In genomic region chr17:52158450-52159042, GRCh38 we compare ENCODE assay signal across 12 cellular contexts. TPM values are rescaled to one million over a fixed set of nuclear protein-coding genes. Genes with fewer than 3 reads are reported as not detected.
A peak's percentile ranks its signal among the peaks of the same experiment; 100 is the strongest.
DNase-seq lines count a peak whose midpoint lies in the region; ATAC-seq and TF ChIP-seq lines count a peak whose summit lies in the region.
"Had no signal": no experiment of that assay in that cellular context is flagged by ENCODE, and none has a peak within 500 bp of the region (broad histone marks: within the 10 kb centered on the region; RNA-seq: fewer than 3 reads in every experiment).

Gene CA10, minus strand, starts transcription at chr17:52158714.

- WGBS in ectodermal cell, 2 experiments = 30 to 33% methylated on average over 52 of the region's 52 CpGs

- TF ChIP-seq CTCF in nephron progenitor cell (IDR thresholded peaks at IDR 0.05) = no peak
- no peak for TF ChIP-seq CTCF in colonic mucosa (IDR thresholded peaks at IDR 0.05)

- peaks cover 3% of the 10 kb centered on the region for H3K9me3 Mint-ChIP-seq in nephron progenitor cell
- H3K9me3 Mint-ChIP-seq: dendritic cell treated with granulocyte-macrophage colony-stimulating factor and Interleukin-4, amounts not matched to agents 40 ng/mL and 50 ng/mL, for 4 days; stimulated activated naive CD8-positive, alpha-beta T cell treated with anti-CD3 and anti-CD28 coated beads, Interleukin-15, Interleukin-2, amounts not matched to agents 100 ng/mL and 50 ng/mL, for 24 hours had no signal

- intact Hi-C loops in colonic mucosa (cut with DNase I) = no loop called here

- H3K4me3 ChIP-seq in ectodermal cell (ENCODE audit: insufficient read depth, low read depth, low read length) (peak within 1 kb of the TSS; percentile 35), colonic mucosa (no peak within 1 kb of the TSS)

- no peak within 1 kb of the TSS for H3K27ac Mint-ChIP-seq in nephron progenitor cell
- H3K27ac Mint-ChIP-seq: dendritic cell treated with granulocyte-macrophage colony-stimulating factor and Interleukin-4, amounts not matched to agents 40 ng/mL and 50 ng/mL, for 4 days; stimulated activated naive CD8-positive, alpha-beta T cell treated with anti-CD3 and anti-CD28 coated beads, Interleukin-15, Interleukin-2, amounts not matched to agents 100 ng/mL and 50 ng/mL, for 24 hours had no signal

- peak within 1 kb of the TSS; percentile 83 for H3K4me3 Mint-ChIP-seq in nephron progenitor cell
- H3K4me3 Mint-ChIP-seq: dendritic cell treated with granulocyte-macrophage colony-stimulating factor and Interleukin-4, amounts not matched to agents 40 ng/mL and 50 ng/mL, for 4 days; stimulated activated naive CD8-positive, alpha-beta T cell treated with anti-CD3 and anti-CD28 coated beads, Interleukin-15, Interleukin-2, amounts not matched to agents 100 ng/mL and 50 ng/mL, for 24 hours had no signal

- ATAC-seq in HG03432 (IDR thresholded peaks at IDR 0.05; ENCODE audit: unreplicated experiment) = no peak

- H3K27ac ChIP-seq in ectodermal cell (ENCODE audit: insufficient read depth, low read depth, low read length, poor library complexity, severe bottlenecking) (no peak within 1 kb of the TSS), colonic mucosa (no peak within 1 kb of the TSS)

- peaks cover 12% of the 10 kb centered on the region for H3K4me1 Mint-ChIP-seq in nephron progenitor cell

- no peaks in the 10 kb centered on the region for H3K36me3 ChIP-seq in ectodermal cell (ENCODE audit: control insufficient read depth, insufficient read depth, low read length)
- H3K36me3 ChIP-seq in colonic mucosa = no peaks in the 10 kb centered on the region

- H3K9ac ChIP-seq in colonic mucosa (ENCODE audit: low read depth in 2 of 2, low read length in 2 of 2) = no peak within 1 kb of the TSS

- no peaks in the 10 kb centered on the region for H3K36me3 Mint-ChIP-seq in nephron progenitor cell (ENCODE audit: low read depth)

- H3K4me1 ChIP-seq in ectodermal cell (ENCODE audit: control insufficient read depth, insufficient read depth, low read length) = peaks cover 4% of the 10 kb centered on the region
- no peaks in the 10 kb centered on the region for H3K4me1 ChIP-seq in colonic mucosa

- H3K27me3 ChIP-seq in ectodermal cell (ENCODE audit: control insufficient read depth, insufficient read depth, low read length, poor library complexity, severe bottlenecking) (peaks cover 59% of the 10 kb centered on the region), colonic mucosa (peaks cover 25% of the 10 kb centered on the region)

- H3K9me3 ChIP-seq in ectodermal cell (ENCODE audit: control insufficient read depth, low read length) (no peaks in the 10 kb centered on the region), colonic mucosa (no peaks in the 10 kb centered on the region)

- peak; percentile 43 for DNase-seq in ELF-1 (ENCODE audit: low read depth, low spot score)
- peak; percentile 55 for DNase-seq in NCI-H1694 treated with DMSO at 0.1 percent for 48 hours (lab: John Stamatoyannopoulos, UW)
- peak; percentile 47 for DNase-seq in nephron progenitor cell
- DNase-seq in stimulated activated CD8-positive, alpha-beta memory T cell treated with anti-CD3 and anti-CD28 coated beads, Interleukin-4, amount 100 ng/mL, for 48 hours = no peak
- DNase-seq in NCI-H1048 (lab: John Stamatoyannopoulos, UW) = no peak
- DNase-seq in colonic mucosa = no peak

- H3K27me3 Mint-ChIP-seq in nephron progenitor cell (ENCODE audit: low read depth, poor library complexity) = peaks cover 89% of the 10 kb centered on the region

RNA-seq across cellular contexts. Expression of gene CA10, which starts in this region (rescaled TPM):
- 1.3 TPM for polyA plus RNA-seq in ectodermal cell (2013, experiment 1 of 4)
- 1.3 TPM for polyA plus RNA-seq in ectodermal cell (2013, experiment 2 of 4)
- 0.69 TPM for polyA plus RNA-seq in ectodermal cell (2013, experiment 3 of 4)
- 1.1 TPM for polyA plus RNA-seq in ectodermal cell (2013, experiment 4 of 4)
- total RNA-seq in colonic mucosa = under 1 TPM; 0.27 to 0.52 TPM
- total RNA-seq: lower leg skin, SK-MEL-5 had no signal

Comparison
In these comparisons a context has a peak if more than half of its experiments do, and no peak if none do; other contexts are left out.
1. DNase-seq: peak in ELF-1 (single experiment), NCI-H1694 treated with DMSO at 0.1 percent for 48 hours (single experiment) and nephron progenitor cell (single experiment); none in stimulated activated CD8-positive, alpha-beta memory T cell treated with anti-CD3 and anti-CD28 coated beads, Interleukin-4, amount 100 ng/mL, for 48 hours (single experiment), NCI-H1048 (single experiment) and colonic mucosa (single experiment).